Comparison of ENCODE assay signal across 9 cellular contexts in the genomic region with DNA sequence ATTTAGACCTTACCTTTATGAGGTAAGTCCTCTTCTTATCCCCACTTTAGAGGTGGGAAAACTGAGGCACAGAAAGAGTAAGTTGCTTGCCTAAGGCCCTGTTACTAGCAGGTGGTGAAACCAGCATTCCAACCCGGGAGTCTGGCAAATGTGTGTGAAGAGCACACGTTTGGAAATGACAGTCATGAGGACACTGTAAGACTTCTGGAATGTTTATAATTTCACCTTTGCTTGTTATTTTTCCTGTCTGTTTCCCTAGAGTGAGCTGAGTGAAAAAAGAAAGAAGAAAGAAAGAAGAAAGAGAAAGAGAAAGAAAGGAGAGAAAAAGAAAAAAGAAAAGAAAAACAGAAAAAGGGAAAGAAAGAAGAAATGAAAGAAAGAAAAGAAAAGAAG. TPM values are rescaled to one million over a fixed set of nuclear protein-coding genes. Genes with fewer than 3 reads are reported as not detected.
DNase-seq lines count a peak whose midpoint lies in the region; ATAC-seq and TF ChIP-seq lines count a peak whose summit lies in the region.
"Had no signal": no experiment of that assay in that cellular context is flagged by ENCODE, and none has a peak within 500 bp of the region (broad histone marks: within the 10 kb centered on the region; RNA-seq: fewer than 3 reads in every experiment).

No MANE protein-coding gene starts in this region.

- WGBS in lower leg skin, 2 donors, result 23 to 24% methylated on average over 2 of the region's 2 CpGs

- H3K27ac Mint-ChIP-seq in naive thymus-derived CD8-positive, alpha-beta T cell, result peak overlapping the region in 5 of 10 donors; percentile 32 to 63 (median 46)

- peaks cover 0 to 3% (median 0%) of the 10 kb centered on the region in 5 donors for H3K27me3 Mint-ChIP-seq in naive thymus-derived CD8-positive, alpha-beta T cell

- TF ChIP-seq CTCF in choroid plexus epithelial cell (conservative IDR thresholded peaks at IDR 0.05; ENCODE audit: low read depth, low read length) (no peak), lower leg skin (IDR thresholded peaks at IDR 0.05) (no peak)

- no peaks in the 10 kb centered on the region for H3K9me3 ChIP-seq in BLaER1 treated with 17β-estradiol and CSF1 and Interleukin-3, amounts not matched to agents 10 nM and 100 nM (replicated peaks in 1 of 11)

- H3K36me3 Mint-ChIP-seq in naive thymus-derived CD8-positive, alpha-beta T cell, result no peaks in the 10 kb centered on the region

- H3K4me1 Mint-ChIP-seq in naive thymus-derived CD8-positive, alpha-beta T cell, result peaks cover 6 to 12% (median 10%) of the 10 kb centered on the region in 4 donors

- peak; percentile 64 for DNase-seq in LoVo (ENCODE audit: low spot score)
- peak; percentile 89 for DNase-seq in choroid plexus epithelial cell (ENCODE audit: low read depth)
- no peak for DNase-seq in naive thymus-derived CD8-positive, alpha-beta T cell
- DNase-seq in mesenteric fat pad (ENCODE audit: low spot score), result no peak
- DNase-seq in T-helper 9 cell, result no peak
- DNase-seq in lower leg skin (ENCODE audit: low spot score in 2 of 2), result no peak
- DNase-seq: glutamatergic neuron had no signal

- no peaks in the 10 kb centered on the region for H3K36me3 ChIP-seq in BLaER1 treated with 17β-estradiol and CSF1 and Interleukin-3, amounts not matched to agents 10 nM and 100 nM

- peak overlapping the region in 1 of 10 experiments; percentile 28; a peak in 2 of 20 replicates for H3K4me3 ChIP-seq in BLaER1 treated with 17β-estradiol and CSF1 and Interleukin-3, amounts not matched to agents 10 nM and 100 nM
- H3K4me3 ChIP-seq in choroid plexus epithelial cell (ENCODE audit: low read depth, low read length) (no peak overlapping the region), lower leg skin (ENCODE audit: low read depth, poor library complexity, severe bottlenecking) (no peak overlapping the region)

- POLR2A ChIA-PET in naive thymus-derived CD8-positive, alpha-beta T cell (lab: Charles Lee), result no interaction called here

- H3K4me1 ChIP-seq in BLaER1 treated with 17β-estradiol and CSF1 and Interleukin-3, amounts not matched to agents 10 nM and 100 nM, result peaks cover 0 to 19% (median 16%) of the 10 kb centered on the region in 10 experiments; a peak in 17 of 20 replicates

- intact Hi-C loops in lower leg skin (cut with DNase I; ENCODE audit: low total_unique reads), result no loop called here

- H3K27me3 ChIP-seq in BLaER1 treated with 17β-estradiol and CSF1 and Interleukin-3, amounts not matched to agents 10 nM and 100 nM, result no peaks in the 10 kb centered on the region

- peak overlapping the region in 4 of 11 experiments; percentile 7 to 57 (median 28); a peak in 4 of 22 replicates for H3K9ac ChIP-seq in BLaER1 treated with 17β-estradiol and CSF1 and Interleukin-3, amounts not matched to agents 10 nM and 100 nM

- H4K20me1 ChIP-seq in BLaER1 treated with 17β-estradiol and CSF1 and Interleukin-3, amounts not matched to agents 10 nM and 100 nM, result no peaks in the 10 kb centered on the region

- TF ChIP-seq POLR2A in lower leg skin (IDR thresholded peaks at IDR 0.05), result no peak

- peak overlapping the region in 7 of 10 donors; percentile 22 to 74 (median 35) for H3K4me3 Mint-ChIP-seq in naive thymus-derived CD8-positive, alpha-beta T cell

- H3K9me3 Mint-ChIP-seq in naive thymus-derived CD8-positive, alpha-beta T cell, result no peaks in the 10 kb centered on the region

- ATAC-seq in naive thymus-derived CD8-positive, alpha-beta T cell, result no peak
- no peak for ATAC-seq in GM21619 (IDR thresholded peaks at IDR 0.05; ENCODE audit: unreplicated experiment)

- peak overlapping the region; percentile 19 to 86 (median 57); a peak in 20 of 22 replicates for H3K4me2 ChIP-seq in BLaER1 treated with 17β-estradiol and CSF1 and Interleukin-3, amounts not matched to agents 10 nM and 100 nM

- H3K27ac ChIP-seq in BLaER1 treated with 17β-estradiol and CSF1 and Interleukin-3, amounts not matched to agents 10 nM and 100 nM, result peak overlapping the region in 7 of 11 experiments; percentile 29 to 68 (median 57); a peak in 10 of 22 replicates

RNA-seq across cellular contexts. Expression of a gene that starts 21.2 kb away (rescaled TPM):
- 100 to 1,000 TPM; 102 to 113 TPM for total RNA-seq in naive thymus-derived CD8-positive, alpha-beta T cell
- polyA plus RNA-seq in naive thymus-derived CD8-positive, alpha-beta T cell, result 10 to 100 TPM; 29.3 to 40.8 (median 36.3) TPM
- total RNA-seq in mesenteric fat pad, result 77.9 TPM
- total RNA-seq in lower leg skin, result 100 to 1,000 TPM in 1 of 4 donors, 10 to 100 TPM in 3; 80.2 to 138 (median 89.4) TPM

Comparison
In these comparisons a context has a peak if more than half of its experiments do, and no peak if none do; other contexts are left out.
1. DNase-seq: peak in LoVo (single experiment) and choroid plexus epithelial cell (single experiment); none in naive thymus-derived CD8-positive, alpha-beta T cell (0 of 10), mesenteric fat pad (single experiment), T-helper 9 cell (single experiment) and lower leg skin (0 of 2).